12 cellular contexts compared by ENCODE assay signal in genomic region chr10:43355749-43356371, GRCh38. TPM values are rescaled to one million over a fixed set of nuclear protein-coding genes. Genes with fewer than 3 reads are reported as not detected.
A peak's percentile ranks its signal among the peaks of the same experiment; 100 is the strongest.
DNase-seq lines count a peak whose midpoint lies in the region; ATAC-seq, FAIRE-seq and TF ChIP-seq lines count a peak whose summit lies in the region.
"Had no signal": no experiment of that assay in that cellular context is flagged by ENCODE, and none has a peak within 500 bp of the region (broad histone marks: within the 10 kb centered on the region; RNA-seq: fewer than 3 reads in every experiment).

No MANE protein-coding gene starts in this region.

- H3K4me3 Mint-ChIP-seq in activated T-cell treated with anti-CD3 and anti-CD28 coated beads, Interleukin-2, amount 50 U/mL, for 72 hours, result peak overlapping the region in 1 of 2 donors; percentile 63
- H3K4me3 Mint-ChIP-seq: activated B cell treated with CpG ODN at 0.5 μM for 24 hours had no signal

- no peak for TF ChIP-seq RAD21 in HepG2 (CRISPR knock-in tag; IDR thresholded peaks at IDR 0.05)

- H3K27ac ChIP-seq in HepG2 (ENCODE audit: extremely low read length, insufficient read depth, low read length), result no peak overlapping the region

- CTCF ChIA-PET in HepG2 (lab: Yijun Ruan, JAX; ENCODE audit: low intra/inter-chr PET ratio, low total read pairs), result no interaction called here

- H4K20me1 ChIP-seq in HepG2 (ENCODE audit: insufficient read depth, low read length), result no peaks in the 10 kb centered on the region

- peak; percentile 8 for DNase-seq in AG09309 (ENCODE audit: low read depth)
- peak; percentile 26 to 36 for DNase-seq in Kasumi-1 (lab: John Stamatoyannopoulos, UW)
- DNase-seq in activated T-cell treated with anti-CD3 and anti-CD28 coated beads, Interleukin-2, amount 50 U/mL, for 72 hours, result peak; percentile 15 to 38
- peak; percentile 25 for DNase-seq in HepG2 (ENCODE audit: low spot score)
- DNase-seq in 8988T, result no peak
- no peak for DNase-seq in NCI-H1930 (lab: John Stamatoyannopoulos, UW)
- DNase-seq: activated B cell treated with CpG ODN at 0.5 μM for 24 hours, DND-41 had no signal

- peaks cover 9% of the 10 kb centered on the region; the same call in 1 of the 2 replicates for H3K4me1 ChIP-seq in HepG2 (ENCODE audit: insufficient read depth, low read length)

- no peaks in the 10 kb centered on the region for H3K9me3 Mint-ChIP-seq in activated T-cell treated with anti-CD3 and anti-CD28 coated beads, Interleukin-2, amount 50 U/mL, for 72 hours
- H3K9me3 Mint-ChIP-seq: activated B cell treated with CpG ODN at 0.5 μM for 24 hours had no signal

- H2AFZ ChIP-seq in HepG2 (ENCODE audit: low read length), result peak overlapping the region; percentile 42

- H3K27me3 Mint-ChIP-seq in activated T-cell treated with anti-CD3 and anti-CD28 coated beads, Interleukin-2, amount 50 U/mL, for 72 hours (ENCODE audit: low read depth), result peaks cover 1% of the 10 kb centered on the region

- H3K27ac Mint-ChIP-seq in activated T-cell treated with anti-CD3 and anti-CD28 coated beads, Interleukin-2, amount 50 U/mL, for 72 hours, result peak overlapping the region; percentile 17
- H3K27ac Mint-ChIP-seq: activated B cell treated with CpG ODN at 0.5 μM for 24 hours had no signal

- no peak for FAIRE-seq in HepG2 (lab: Jason Lieb, UNC)
- FAIRE-seq: colon, islet of Langerhans had no signal

- no peak for TF ChIP-seq EP300 in HepG2 (IDR thresholded peaks at IDR 0.05; ENCODE audit: low read depth in 2 of 2, low read length in 2 of 2)
- no peak for TF ChIP-seq EP300 in HepG2 (CRISPR knock-in tag; IDR thresholded peaks at IDR 0.05; ENCODE audit: borderline replicate concordance)

- 24% methylated on average over 4 of the region's 4 CpGs for WGBS in HepG2 (ENCODE audit: low lambda C conversion rate)

- no peaks in the 10 kb centered on the region for H3K36me3 ChIP-seq in HepG2 (replicated peaks in 1 of 2; ENCODE audit: control insufficient read depth in 1 of 2, insufficient read depth in 2 of 2, low read length in 2 of 2)

- peak overlapping the region; percentile 12; the same call in 1 of the 2 replicates for H3K4me2 ChIP-seq in HepG2 (ENCODE audit: low read depth, low read length)

- H3K4me3 ChIP-seq in AG09309 (ENCODE audit: control insufficient read depth, low read depth, low read length) (no peak overlapping the region), HepG2 (replicated peaks in 1 of 3; ENCODE audit: insufficient read depth in 1 of 3, low read depth in 2 of 3, low read length in 3 of 3) (no peak overlapping the region)

- peaks cover 23% of the 10 kb centered on the region for H3K4me1 Mint-ChIP-seq in activated T-cell treated with anti-CD3 and anti-CD28 coated beads, Interleukin-2, amount 50 U/mL, for 72 hours (ENCODE audit: low read depth)

- POLR2A ChIA-PET in HepG2 (lab: Yijun Ruan, JAX), result interaction anchor here (0.7 kb wide), 1 partner anchor 52 kb away, joined by 3 read pairs; no protein-coding TSS in a partner anchor

- no peak for TF ChIP-seq POLR2A in HepG2 (IDR thresholded peaks at IDR 0.05; ENCODE audit: insufficient read depth in 1 of 2, low read depth in 2 of 2, low read length in 2 of 2)

- BruUV-seq in HepG2 (replicated peaks; lab: Mats Ljungman, UMichigan), result no TSS peak

- TF ChIP-seq CTCF in AG09309 (IDR thresholded peaks at IDR 0.05; ENCODE audit: control insufficient read depth, insufficient read depth, low read depth, low read length, missing control alignments) (no peak), HepG2 (CRISPR knock-in tag; IDR thresholded peaks at IDR 0.05) (no peak)

- H3K79me2 ChIP-seq in HepG2 (ENCODE audit: insufficient read depth, low read length), result no peaks in the 10 kb centered on the region

- in situ Hi-C loops in HepG2 (cut with HindIII; ENCODE audit: extremely low pct_ligation_motif_present, low pct_unique_long_range_greater_than_20kb), result no loop called here

- no peaks in the 10 kb centered on the region for H3K36me3 Mint-ChIP-seq in activated T-cell treated with anti-CD3 and anti-CD28 coated beads, Interleukin-2, amount 50 U/mL, for 72 hours (ENCODE audit: insufficient read depth in 2 of 2)

- intact Hi-C loops in HepG2 (cut with micrococcal nuclease; ENCODE audit: unreplicated experiment), result no loop called here

- ATAC-seq in activated T-cell treated with anti-CD3 and anti-CD28 coated beads, Interleukin-2, amount 50 U/mL, for 72 hours (replicated peaks in 1 of 2), result peak; percentile 68 to 84
- ATAC-seq in HepG2 (peak; percentile 71), HG02973 (IDR thresholded peaks at IDR 0.05; ENCODE audit: unreplicated experiment) (no peak), HG02798 (IDR thresholded peaks at IDR 0.05; ENCODE audit: poor library complexity, unreplicated experiment) (no peak)

- H3K9ac ChIP-seq in HepG2 (ENCODE audit: insufficient read depth, low read depth, low read length), result no peak overlapping the region

- H3K9me3 ChIP-seq in HepG2 (ENCODE audit: low read length), result no peaks in the 10 kb centered on the region

- peaks cover 1% of the 10 kb centered on the region in 2 experiments; a peak in 2 of 5 replicates for H3K27me3 ChIP-seq in HepG2 (ENCODE audit: control insufficient read depth in 1 of 2, insufficient read depth in 2 of 2, low read length in 2 of 2)

TF ChIP-seq in HepG2, 621 proteins besides CTCF, POLR2A, EP300 and RAD21 (continues in another document):
- TF ChIP-seq ZNF530 (CRISPR knock-in tag; IDR thresholded peaks at IDR 0.05; ENCODE audit: low read depth) (no peak), SNRNP70 (IDR thresholded peaks at IDR 0.05; ENCODE audit: low read depth, low read length) (no peak), HINFP (CRISPR knock-in tag; IDR thresholded peaks at IDR 0.05; ENCODE audit: low read depth) (no peak)

RNA-seq across cellular contexts. Expression of gene FXYD4, which starts 15.6 kb away (rescaled TPM):
- total RNA-seq in activated T-cell treated with anti-CD3 and anti-CD28 coated beads, Interleukin-2, amount 50 U/mL, for 72 hours, result not detected
- not detected in 2 replicates for total RNA-seq in HepG2 (2016; rRNA removed; fragmentation: Illumina TruSeq; extraction: Trizol)
- not detected in 2 replicates for total RNA-seq in HepG2 (2016; cell fraction: cytosol; rRNA removed; fragmentation: Illumina TruSeq; extraction: Trizol; ENCODE audit: low read depth)
- total RNA-seq in HepG2 (2016; cell fraction: insoluble cytoplasmic fraction; rRNA removed; fragmentation: Illumina TruSeq; extraction: Trizol), result not detected in 2 replicates
- total RNA-seq in HepG2 (2016; cell fraction: membrane; rRNA removed; fragmentation: Illumina TruSeq; extraction: Trizol), result not detected in 2 replicates
- total RNA-seq in HepG2 (2016; cell fraction: nucleus; rRNA removed; fragmentation: Illumina TruSeq; extraction: Trizol), result not detected in 2 replicates
- polyA plus RNA-seq in HepG2 (2011; rRNA removed), result not detected in 2 replicates
- polyA plus RNA-seq in HepG2 (2011; cell fraction: cytosol; rRNA removed), result not detected in 2 replicates
- not detected in 2 replicates for polyA plus RNA-seq in HepG2 (2011; cell fraction: nucleus; rRNA removed)
- not detected in 2 replicates for polyA plus RNA-seq in HepG2 (2012)
- polyA plus RNA-seq in HepG2 (2016; cell fraction: cytosol; fragmentation: Illumina TruSeq; extraction: Trizol; ENCODE audit: low read depth), result not detected in 2 replicates
- not detected in 2 replicates for polyA plus RNA-seq in HepG2 (2016; cell fraction: insoluble cytoplasmic fraction; fragmentation: Illumina TruSeq; extraction: Trizol; ENCODE audit: low read depth)
- not detected in 2 replicates for polyA plus RNA-seq in HepG2 (2016; cell fraction: membrane; fragmentation: Illumina TruSeq; extraction: Trizol; ENCODE audit: low read depth)
- not detected in 2 replicates for polyA plus RNA-seq in HepG2 (2016; cell fraction: nucleus; fragmentation: Illumina TruSeq; extraction: Trizol; ENCODE audit: insufficient read depth, low read depth)
- 0.21 TPM in 1 of 2 replicates, not detected in the other for polyA minus RNA-seq in HepG2 (2011; rRNA and poly(A)+ RNA removed; ENCODE audit: low replicate concordance)
- not detected in 2 replicates for polyA minus RNA-seq in HepG2 (2011; cell fraction: cytosol; rRNA and poly(A)+ RNA removed)
- polyA minus RNA-seq in HepG2 (2011; cell fraction: nucleus; rRNA and poly(A)+ RNA removed), result not detected in 2 replicates
- total RNA-seq: activated B cell treated with CpG ODN at 0.5 μM for 24 hours had no signal

RNA-seq across cellular contexts. Expression of gene HNRNPF, which starts 53.1 kb away (rescaled TPM):
- 100 to 1,000 TPM; 412 to 475 TPM for total RNA-seq in activated T-cell treated with anti-CD3 and anti-CD28 coated beads, Interleukin-2, amount 50 U/mL, for 72 hours
- 308 and 449 TPM in 2 replicates for total RNA-seq in HepG2 (2016; rRNA removed; fragmentation: Illumina TruSeq; extraction: Trizol)
- total RNA-seq in HepG2 (2016; cell fraction: cytosol; rRNA removed; fragmentation: Illumina TruSeq; extraction: Trizol; ENCODE audit: low read depth), result 44.9 and 49.9 TPM in 2 replicates
- total RNA-seq in HepG2 (2016; cell fraction: insoluble cytoplasmic fraction; rRNA removed; fragmentation: Illumina TruSeq; extraction: Trizol), result 322 and 435 TPM in 2 replicates
- 123 and 131 TPM in 2 replicates for total RNA-seq in HepG2 (2016; cell fraction: membrane; rRNA removed; fragmentation: Illumina TruSeq; extraction: Trizol)
- 111 and 121 TPM in 2 replicates for total RNA-seq in HepG2 (2016; cell fraction: nucleus; rRNA removed; fragmentation: Illumina TruSeq; extraction: Trizol)
- 166 and 177 TPM in 2 replicates for polyA plus RNA-seq in HepG2 (2011; rRNA removed)
- 147 and 166 TPM in 2 replicates for polyA plus RNA-seq in HepG2 (2011; cell fraction: cytosol; rRNA removed)
- 137 and 153 TPM in 2 replicates for polyA plus RNA-seq in HepG2 (2011; cell fraction: nucleus; rRNA removed)
- 134 and 169 TPM in 2 replicates for polyA plus RNA-seq in HepG2 (2012)
- 19.5 and 22.4 TPM in 2 replicates for polyA plus RNA-seq in HepG2 (2016; cell fraction: cytosol; fragmentation: Illumina TruSeq; extraction: Trizol; ENCODE audit: low read depth)
- 388 and 410 TPM in 2 replicates for polyA plus RNA-seq in HepG2 (2016; cell fraction: insoluble cytoplasmic fraction; fragmentation: Illumina TruSeq; extraction: Trizol; ENCODE audit: low read depth)
- polyA plus RNA-seq in HepG2 (2016; cell fraction: membrane; fragmentation: Illumina TruSeq; extraction: Trizol; ENCODE audit: low read depth), result 49.0 and 51.7 TPM in 2 replicates
- polyA plus RNA-seq in HepG2 (2016; cell fraction: nucleus; fragmentation: Illumina TruSeq; extraction: Trizol; ENCODE audit: insufficient read depth, low read depth), result 178 and 179 TPM in 2 replicates
- 271 and 284 TPM in 2 replicates for polyA minus RNA-seq in HepG2 (2011; rRNA and poly(A)+ RNA removed; ENCODE audit: low replicate concordance)
- polyA minus RNA-seq in HepG2 (2011; cell fraction: cytosol; rRNA and poly(A)+ RNA removed), result 121 and 128 TPM in 2 replicates
- polyA minus RNA-seq in HepG2 (2011; cell fraction: nucleus; rRNA and poly(A)+ RNA removed), result 64.2 and 75.8 TPM in 2 replicates

Comparison
In these comparisons a context has a peak if more than half of its experiments do, and no peak if none do; other contexts are left out.
1. DNase-seq: peak in AG09309 (single experiment), Kasumi-1 (2 of 2), activated T-cell treated with anti-CD3 and anti-CD28 coated beads, Interleukin-2, amount 50 U/mL, for 72 hours (2 of 2) and HepG2 (single experiment); none in 8988T (single experiment) and NCI-H1930 (0 of 2).
2. ATAC-seq: peak in activated T-cell treated with anti-CD3 and anti-CD28 coated beads, Interleukin-2, amount 50 U/mL, for 72 hours (2 of 2) and HepG2 (single experiment); none in HG02973 (single experiment) and HG02798 (single experiment).